ENCODE assay signal across 8 cellular contexts in genomic region chr9:100352201-100352726, GRCh38. TPM values are rescaled to one million over a fixed set of nuclear protein-coding genes. Genes with fewer than 3 reads are reported as not detected.
DNase-seq lines count a peak whose midpoint lies in the region; ATAC-seq, FAIRE-seq and TF ChIP-seq lines count a peak whose summit lies in the region.

No MANE protein-coding gene starts in this region.

- H3K27me3 ChIP-seq in K562 (ENCODE audit: control insufficient read depth in 2 of 2, insufficient read depth in 2 of 2, low read length in 2 of 2) (no peaks in the 10 kb centered on the region), iPS-18a (ENCODE audit: control insufficient read depth, insufficient read depth, low read length) (no peaks in the 10 kb centered on the region), small intestine (ENCODE audit: control insufficient read depth in 2 of 2, insufficient read depth in 2 of 2, low read length in 2 of 2) (no peaks in the 10 kb centered on the region)

- POLR2A ChIA-PET in K562 (lab: Yijun Ruan, JAX) = interaction anchor here (0.6 to 4.0 kb wide), 8 partner anchors 9 to 135 kb away, joined by 3 to 21 read pairs (median 4); partner anchors contain the start of gene MSANTD3

- intact Hi-C loops in K562 (cut with micrococcal nuclease) = loop anchor here (5.0 kb wide), 1 partner anchor 75 kb away; the partner anchor contains the start of gene MSANTD3

- FAIRE-seq in K562 (lab: Jason Lieb, UNC) (no peak), small intestine (lab: Jason Lieb, UNC) (no peak)

- H3K4me3 ChIP-seq in SK-N-MC (peak overlapping the region; percentile 81), K562 (peak overlapping the region; percentile 97), iPS-18a (ENCODE audit: low read length) (peak overlapping the region; percentile 94), small intestine (ENCODE audit: low read depth in 1 of 2, low read length in 2 of 2) (peak overlapping the region; percentile 80 to 97)

- peaks cover 65% of the 10 kb centered on the region for H3K79me2 ChIP-seq in K562 (ENCODE audit: control insufficient read depth, insufficient read depth, low read length)

- H3K9ac ChIP-seq in SK-N-MC (ENCODE audit: insufficient read length) = peak overlapping the region; percentile 97
- H3K9ac ChIP-seq in K562 (ENCODE audit: insufficient read depth in 1 of 2, low read depth in 2 of 2, low read length in 2 of 2) = peak overlapping the region; percentile 90 to 93
- peak overlapping the region; percentile 95 for H3K9ac ChIP-seq in iPS-18a (ENCODE audit: low read length)

- H3K9me3 ChIP-seq in SK-N-MC (ENCODE audit: low read depth, low read length) = no peaks in the 10 kb centered on the region
- peaks cover 4% of the 10 kb centered on the region for H3K9me3 ChIP-seq in K562 (replicated peaks; ENCODE audit: control insufficient read depth, insufficient read depth, low read depth, low read length)
- H3K9me3 ChIP-seq in iPS-18a (ENCODE audit: control insufficient read depth, low read depth, low read length) = no peaks in the 10 kb centered on the region
- H3K9me3 ChIP-seq in small intestine (ENCODE audit: control insufficient read depth, low read depth) = no peaks in the 10 kb centered on the region

- no peak for TF ChIP-seq RAD21 in K562 (CRISPR knock-in tag; conservative IDR thresholded peaks at IDR 0.05 in 1 of 2, IDR thresholded peaks at IDR 0.05 in 1 of 2)

- H3K4me2 ChIP-seq in K562 (ENCODE audit: insufficient read depth, low read length) = peak overlapping the region; percentile 90

- H3K36me3 ChIP-seq in SK-N-MC (ENCODE audit: insufficient read depth, low read length) = peaks cover 22% of the 10 kb centered on the region
- peaks cover 27% of the 10 kb centered on the region; the same call in 2 of the 3 replicates for H3K36me3 ChIP-seq in K562 (ENCODE audit: control insufficient read depth, insufficient read depth, low read length)
- peaks cover 3% of the 10 kb centered on the region for H3K36me3 ChIP-seq in iPS-18a (ENCODE audit: control insufficient read depth, low read depth, low read length)
- no peaks in the 10 kb centered on the region for H3K36me3 ChIP-seq in small intestine (ENCODE audit: control insufficient read depth in 2 of 2, insufficient read depth in 2 of 2, low read length in 2 of 2)

- no peak for TF ChIP-seq POLR2A in K562 (conservative IDR thresholded peaks at IDR 0.05)

- BruUV-seq in K562 (replicated peaks; lab: Mats Ljungman, UMichigan) = no TSS peak

- peak overlapping the region; percentile 99 for H2AFZ ChIP-seq in K562 (ENCODE audit: low read depth, low read length)

- H3K4me1 ChIP-seq in K562 (replicated peaks in 1 of 2; ENCODE audit: control insufficient read depth in 2 of 2, insufficient read depth in 2 of 2, low read length in 2 of 2) (peaks cover 7 to 27% of the 10 kb centered on the region in 2 experiments; a peak in 4 of 5 replicates), iPS-18a (ENCODE audit: control insufficient read depth, low read depth, low read length) (peaks cover 29% of the 10 kb centered on the region), small intestine (ENCODE audit: control insufficient read depth in 2 of 2, insufficient read depth in 1 of 2, low read depth in 1 of 2, low read length in 1 of 2) (peaks cover 2 to 7% of the 10 kb centered on the region in 2 donors)

- TF ChIP-seq CTCF in K562 (IDR thresholded peaks at IDR 0.05 in 2 of 3, conservative IDR thresholded peaks at IDR 0.05 in 1 of 3; ENCODE audit: insufficient read depth in 2 of 3, low read depth in 1 of 3, low read length in 3 of 3) = no peak

- CTCF ChIA-PET in K562 (lab: Yijun Ruan, JAX; ENCODE audit: low intra/inter-chr PET ratio) = no interaction called here

- no peak for TF ChIP-seq EP300 in K562 (IDR thresholded peaks at IDR 0.05; ENCODE audit: low read length)

- 1% methylated on average over 41 of the region's 43 CpGs for WGBS in K562 (ENCODE audit: insufficient coverage, low coverage, missing lambda C conversion rate)
- 0 to 1% (median 1%) methylated on average over 37 to 43 of the region's 43 CpGs for WGBS in small intestine, 3 donors

- ATAC-seq in GM18870 (IDR thresholded peaks at IDR 0.05; ENCODE audit: unreplicated experiment) = peak; percentile 22
- peak; percentile 29 for ATAC-seq in HG03097 (IDR thresholded peaks at IDR 0.05; ENCODE audit: low FRiP score, unreplicated experiment)
- ATAC-seq in K562 = peak; percentile 61

- in situ Hi-C loops in K562 (cut with MboI) = no loop called here

- H3K9me1 ChIP-seq in K562 (ENCODE audit: control insufficient read depth, insufficient read depth, low read length) = no peaks in the 10 kb centered on the region

- DNase-seq in AG08395 (ENCODE audit: low spot score) (peak; percentile 42), SK-N-MC (ENCODE audit: low read depth, low spot score) (no peak), K562 (ENCODE audit: extremely low read depth in 1 of 4, low spot score in 3 of 4) (peak; percentile 47 to 74 (median 61)), small intestine (peak; percentile 10), amniotic stem cell (lab: John Stamatoyannopoulos, UW) (no peak)

- peaks cover 27% of the 10 kb centered on the region for H4K20me1 ChIP-seq in K562 (replicated peaks; ENCODE audit: control insufficient read depth, insufficient read depth, low read length)

- H3K27ac ChIP-seq in SK-N-MC (peak overlapping the region; percentile 74), K562 (ENCODE audit: extremely low read depth, low read depth, low read length) (peak overlapping the region; percentile 97), iPS-18a (ENCODE audit: low read length) (peak overlapping the region; percentile 66), small intestine (ENCODE audit: low read depth in 1 of 2, low read length in 1 of 2) (peak overlapping the region; percentile 16 to 89)

TF ChIP-seq in K562, 482 proteins besides CTCF, POLR2A, EP300 and RAD21 (continues in another document):
- TF ChIP-seq RBM17 (IDR thresholded peaks at IDR 0.05; ENCODE audit: borderline replicate concordance, low read depth, low read length) (no peak), ZNF133 (CRISPR knock-in tag; IDR thresholded peaks at IDR 0.05) (no peak), HMBOX1 (IDR thresholded peaks at IDR 0.05) (no peak), KAT7 (CRISPR knock-in tag; IDR thresholded peaks at IDR 0.05; ENCODE audit: borderline replicate concordance) (peak; percentile 90; the same call in 1 of the 2 replicates), E2F3 (CRISPR knock-in tag; IDR thresholded peaks at IDR 0.05) (0 out of 2 replicates have a peak, but pooled peaks have one; percentile 15), ZNF764 (CRISPR knock-in tag; IDR thresholded peaks at IDR 0.05; ENCODE audit: low read depth) (no peak), HMGXB4 (CRISPR knock-in tag; IDR thresholded peaks at IDR 0.05) (no peak), USF2 (CRISPR knock-in tag; IDR thresholded peaks at IDR 0.05) (no peak), BMI1 (IDR thresholded peaks at IDR 0.05; ENCODE audit: low read length) (no peak)

RNA-seq across cellular contexts. Expression of gene TEX10, which starts 0.5 kb away (rescaled TPM):
- 43.4 and 116 TPM in 2 replicates for total RNA-seq in K562 (2011; cell fraction: chromatin; rRNA removed; ENCODE audit: low replicate concordance)
- 20.5 and 26.8 TPM in 2 replicates for total RNA-seq in K562 (2011; cell fraction: nucleolus; rRNA removed)
- 44.4 and 51.5 TPM in 2 replicates for total RNA-seq in K562 (2011; cell fraction: nucleoplasm; rRNA removed)
- total RNA-seq in K562 (2014; rRNA removed) (39.8 and 42.0 TPM in 2 replicates), K562 (2014; rRNA removed; fragmentation: Illumina TruSeq; extraction: Trizol) (50.1 and 58.1 TPM in 2 replicates), K562 (2015; rRNA removed; fragmentation: Illumina TruSeq; extraction: Trizol) (47.1 and 49.2 TPM in 2 replicates), K562 (2021) (43.1 and 44.6 TPM in 2 replicates)
- polyA plus RNA-seq in K562 (2011; rRNA removed) (42.2 and 57.9 TPM in 2 replicates), K562 (2014; fragmentation: Illumina TruSeq; extraction: Trizol) (43.9 and 47.9 TPM in 2 replicates), K562 (2014; fragmentation: Nextera tagmentation; extraction: Ambion mirVana) (10 to 100 TPM; 27.8 to 60.0 TPM), K562 (2014; rRNA removed) (32.9 and 38.9 TPM in 2 replicates), small intestine (1 to 10 TPM; 4.1 to 6.7 (median 4.5) TPM)
- 17.5 and 26.6 TPM in 2 replicates for polyA plus RNA-seq in K562 (2011; cell fraction: cytosol; rRNA removed)
- 32.0 and 41.7 TPM in 2 replicates for polyA plus RNA-seq in K562 (2011; cell fraction: nucleus; rRNA removed)
- 27.1 and 27.9 TPM in 2 replicates for polyA plus RNA-seq in K562 (2012)
- 93.3 and 99.5 TPM in 2 replicates for polyA minus RNA-seq in K562 (2011; rRNA and poly(A)+ RNA removed)
- polyA minus RNA-seq in K562 (2011; cell fraction: cytosol; rRNA and poly(A)+ RNA removed) = 17.8 and 27.5 TPM in 2 replicates
- polyA minus RNA-seq in K562 (2011; cell fraction: nucleus; rRNA and poly(A)+ RNA removed) = 40.7 and 59.4 TPM in 2 replicates

Comparison
In these comparisons a context has a peak if more than half of its experiments do, and no peak if none do; other contexts are left out.
1. DNase-seq: peak in AG08395 (single experiment), K562 (4 of 4) and small intestine (single experiment); none in SK-N-MC (single experiment) and amniotic stem cell (single experiment).
2. Peak in every context shown above with its lines, with median percentiles within 50 percentile points of each other: ATAC-seq, H3K27ac ChIP-seq, H3K4me3 ChIP-seq and H3K9ac ChIP-seq.